ENCODE assay signal across 9 cellular contexts in the genomic region with DNA sequence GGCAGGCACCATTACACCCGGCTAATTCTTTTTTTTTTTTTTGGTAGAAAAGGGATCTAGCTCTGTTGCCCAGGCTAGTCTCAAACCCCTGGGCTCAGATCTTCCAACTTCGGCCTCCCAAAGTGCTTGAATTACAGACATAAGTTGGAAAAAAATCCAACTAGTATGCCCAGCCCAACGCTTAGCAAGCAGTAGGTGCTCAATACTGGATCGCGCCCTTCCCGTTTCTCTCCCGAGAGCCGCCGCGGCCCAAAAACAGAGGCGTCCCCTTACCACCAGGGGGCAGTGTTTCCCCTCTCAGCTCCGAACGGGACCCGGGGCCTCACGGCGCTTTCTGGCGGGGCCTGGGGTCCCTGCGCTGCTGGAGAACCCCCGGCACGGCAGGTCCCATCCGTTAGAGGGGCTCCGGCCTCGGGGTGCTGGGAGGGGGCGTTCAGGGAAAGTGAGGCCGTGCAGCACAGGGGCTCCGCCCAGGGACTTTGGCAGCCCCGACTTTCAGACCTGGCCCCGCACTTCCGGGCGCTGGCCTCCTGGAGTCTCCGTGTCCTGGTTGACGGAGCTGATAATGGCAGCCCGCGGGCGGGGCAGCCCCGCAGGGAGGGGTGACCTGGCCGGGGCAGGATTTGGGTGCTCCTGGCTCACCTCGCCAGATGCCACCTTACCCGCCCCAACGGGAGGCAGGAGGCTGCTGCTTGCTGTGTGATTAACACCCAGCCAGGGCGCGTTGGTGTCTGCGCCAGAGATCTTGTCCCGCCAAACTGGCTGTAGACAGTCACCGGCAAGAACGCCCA. TPM values are rescaled to one million over a fixed set of nuclear protein-coding genes. Genes with fewer than 3 reads are reported as not detected.
DNase-seq lines count a peak whose midpoint lies in the region; ATAC-seq, FAIRE-seq and TF ChIP-seq lines count a peak whose summit lies in the region.
"Had no signal": no experiment of that assay in that cellular context is flagged by ENCODE, and none has a peak within 500 bp of the region (broad histone marks: within the 10 kb centered on the region; RNA-seq: fewer than 3 reads in every experiment).

No MANE protein-coding gene starts in this region.

- ATAC-seq in GM21723 (IDR thresholded peaks at IDR 0.05; ENCODE audit: unreplicated experiment) (peak; percentile 79), psoas muscle (peak; percentile 88 to 98 (median 95))

- H3K9me3 ChIP-seq in adrenal gland (replicated peaks in 1 of 3) = no peaks in the 10 kb centered on the region
- H3K9me3 ChIP-seq in right atrium auricular region = no peaks in the 10 kb centered on the region
- H3K9me3 ChIP-seq in psoas muscle = no peaks in the 10 kb centered on the region

- H3K4me3 ChIP-seq in adrenal gland (peak overlapping the region in 3 of 4 donors; percentile 18 to 65 (median 33)), right atrium auricular region (peak overlapping the region; percentile 51 to 57), psoas muscle (peak overlapping the region; percentile 79)

- peak; percentile 81 for DNase-seq in COLO829 (ENCODE audit: low spot score)
- DNase-seq in NCI-H1092 (lab: John Stamatoyannopoulos, UW) = peak; percentile 53
- DNase-seq in T-helper 1 cell = peak; percentile 69 to 87 (median 79)
- peak; percentile 75 to 92 (median 86) for DNase-seq in adrenal gland
- peak; percentile 90 for DNase-seq in right atrium auricular region (ENCODE audit: low spot score)
- DNase-seq in psoas muscle = peak; percentile 85 to 90
- DNase-seq in urothelium cell line (ENCODE audit: low spot score) = peak; percentile 88

- peak in 1 of 2 donors; percentile 27 for TF ChIP-seq POLR2A in adrenal gland (IDR thresholded peaks at IDR 0.05)

- intact Hi-C loops in adrenal gland (cut with DNase I) (loop anchor here in 1 of 2 donors (2.0 to 10.0 kb wide), 2 partner anchors 47 to 603 kb away; no protein-coding TSS in a partner anchor), psoas muscle (cut with DNase I) (loop anchor here (2.0 to 5.0 kb wide), 2 partner anchors 45 to 95 kb away; a partner anchor contains a TSS)

- no peak for FAIRE-seq in urothelium cell line (lab: Jason Lieb, UNC)
- FAIRE-seq: endometrium had no signal

- 4 to 31% (median 7%) methylated on average over 2 to 46 of the region's 46 CpGs for WGBS in adrenal gland, 4 donors
- WGBS in psoas muscle, 3 donors = 2 to 3% (median 2%) methylated on average over 46 of the region's 46 CpGs

- H3K36me3 ChIP-seq in adrenal gland (replicated peaks in 1 of 2) (no peaks in the 10 kb centered on the region), right atrium auricular region (no peaks in the 10 kb centered on the region), psoas muscle (ENCODE audit: insufficient read depth in 1 of 2, low read depth in 1 of 2) (no peaks in the 10 kb centered on the region)

- H3K4me1 ChIP-seq in adrenal gland (replicated peaks in 1 of 2) (peaks cover 0 to 3% of the 10 kb centered on the region in 2 donors), right atrium auricular region (peaks cover 0 to 11% of the 10 kb centered on the region in 2 donors), psoas muscle (no peaks in the 10 kb centered on the region)

- H3K27ac ChIP-seq in adrenal gland (peak overlapping the region in 2 of 5 donors; percentile 41 to 67), right atrium auricular region (peak overlapping the region; percentile 70 to 71), psoas muscle (peak overlapping the region; percentile 46)

- TF ChIP-seq CTCF in adrenal gland (IDR thresholded peaks at IDR 0.05) (peak; percentile 94 to 100 (median 98)), right atrium auricular region (IDR thresholded peaks at IDR 0.05) (peak; percentile 96 to 97), psoas muscle (IDR thresholded peaks at IDR 0.05) (peak; percentile 95)

- no peaks in the 10 kb centered on the region for H3K27me3 ChIP-seq in adrenal gland
- no peaks in the 10 kb centered on the region for H3K27me3 ChIP-seq in right atrium auricular region
- peaks cover 0 to 14% (median 0%) of the 10 kb centered on the region in 3 donors for H3K27me3 ChIP-seq in psoas muscle (ENCODE audit: insufficient read depth in 3 of 3, low read length in 2 of 3)

RNA-seq across cellular contexts. Expression of a gene that starts 15.2 kb away (rescaled TPM):
- total RNA-seq in adrenal gland (1 to 10 TPM in 5 of 8 donors, under 1 TPM in 2, not detected in 1; 0.12 to 2.8 (median 1.3) TPM), right atrium auricular region (1 to 10 TPM; 1.1 to 2.6 TPM), psoas muscle (under 1 TPM; 0.32 to 0.67 (median 0.50) TPM)
- polyA plus RNA-seq in adrenal gland (1 to 10 TPM; 1.2 to 4.4 (median 3.7) TPM), psoas muscle (under 1 TPM; 0.32 to 0.68 (median 0.40) TPM)
